Comparison of ENCODE assay signal across 22 cellular contexts in the genomic region with DNA sequence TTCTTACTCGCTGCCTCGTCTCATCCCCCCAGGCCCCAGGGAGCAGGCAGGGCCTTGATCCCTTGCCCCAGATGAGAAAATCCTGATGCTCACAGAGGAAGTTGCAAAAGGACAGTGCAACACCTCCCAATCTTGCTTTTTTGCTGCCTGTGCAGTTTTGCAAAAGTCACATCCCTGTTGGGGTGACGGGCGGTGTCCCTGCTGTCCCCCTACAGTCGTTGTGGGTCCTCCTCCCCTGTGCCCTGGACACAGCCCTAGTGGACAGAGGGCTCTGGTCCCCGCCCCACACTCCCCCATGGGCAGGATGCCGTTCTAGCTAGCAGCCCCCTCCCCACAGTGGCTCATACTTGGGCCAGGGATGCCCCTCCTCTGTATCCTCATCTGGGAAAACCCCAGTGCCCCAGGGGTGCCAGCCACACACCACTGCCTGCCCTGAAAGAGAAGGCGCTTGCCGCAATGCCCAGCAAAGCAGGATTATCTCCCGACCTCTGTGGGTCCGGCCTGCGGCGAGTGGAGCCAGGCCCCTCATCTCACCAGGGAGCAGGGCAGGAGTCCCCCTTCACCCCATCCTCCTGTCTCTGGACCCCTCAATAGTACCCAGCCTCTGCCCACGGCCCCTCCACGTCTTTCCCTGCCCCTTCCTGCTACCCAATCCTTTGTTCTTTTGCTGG. TPM values are rescaled to one million over a fixed set of nuclear protein-coding genes. Genes with fewer than 3 reads are reported as not detected.
DNase-seq lines count a peak whose midpoint lies in the region; ATAC-seq and TF ChIP-seq lines count a peak whose summit lies in the region.
"Had no signal": no experiment of that assay in that cellular context is flagged by ENCODE, and none has a peak within 500 bp of the region (broad histone marks: within the 10 kb centered on the region; RNA-seq: fewer than 3 reads in every experiment).

No MANE protein-coding gene starts in this region.

- no peak for TF ChIP-seq CTCF in MCF 10A (IDR thresholded peaks at IDR 0.05; ENCODE audit: unreplicated experiment)
- TF ChIP-seq CTCF in breast epithelium (IDR thresholded peaks at IDR 0.05), result no peak
- TF ChIP-seq CTCF in spleen (IDR thresholded peaks at IDR 0.05 in 8 of 11, conservative IDR thresholded peaks at IDR 0.05 in 3 of 11), result no peak

- intact Hi-C loops in MCF 10A (cut with micrococcal nuclease) (no loop called here), breast epithelium (cut with DNase I; ENCODE audit: low total_unique reads) (no loop called here), spleen (cut with DNase I; ENCODE audit: low total_unique reads) (no loop called here)

- H3K9me3 ChIP-seq in breast epithelium (no peaks in the 10 kb centered on the region), spleen (no peaks in the 10 kb centered on the region)

- H3K9me3 Mint-ChIP-seq in MCF 10A (ENCODE audit: unreplicated experiment), result no peaks in the 10 kb centered on the region
- H3K9me3 Mint-ChIP-seq: activated T-helper 17 cell treated with anti-CD3 and anti-CD28 coated beads, Interleukin-2, amount 50 U/mL, for 72 hours; CD8-positive, alpha-beta T cell; memory B cell had no signal

- no peak overlapping the region for H3K4me3 Mint-ChIP-seq in MCF 10A (ENCODE audit: unreplicated experiment)
- H3K4me3 Mint-ChIP-seq: activated CD4-positive, alpha-beta T cell treated with anti-CD3 and anti-CD28 coated beads for 36 hours; activated T-helper 17 cell treated with anti-CD3 and anti-CD28 coated beads, Interleukin-2, amount 50 U/mL, for 72 hours; CD8-positive, alpha-beta T cell; memory B cell; nephron progenitor cell had no signal

- H3K27me3 ChIP-seq in breast epithelium, result no peaks in the 10 kb centered on the region
- H3K27me3 ChIP-seq in spleen (replicated peaks in 1 of 7), result no peaks in the 10 kb centered on the region
- H3K27me3 ChIP-seq: hepatocyte had no signal

- H3K4me3 ChIP-seq in breast epithelium (no peak overlapping the region), spleen (peak overlapping the region in 1 of 8 donors; percentile 46)
- H3K4me3 ChIP-seq: hepatocyte had no signal

- peak overlapping the region; percentile 12 for H3K27ac Mint-ChIP-seq in MCF 10A (ENCODE audit: low read depth, unreplicated experiment)
- H3K27ac Mint-ChIP-seq: activated CD4-positive, alpha-beta T cell treated with anti-CD3 and anti-CD28 coated beads for 36 hours; activated T-helper 17 cell treated with anti-CD3 and anti-CD28 coated beads, Interleukin-2, amount 50 U/mL, for 72 hours; CD8-positive, alpha-beta T cell; memory B cell had no signal

- no peaks in the 10 kb centered on the region for H3K4me1 ChIP-seq in breast epithelium
- peaks cover 3 to 67% (median 32%) of the 10 kb centered on the region in 6 donors for H3K4me1 ChIP-seq in spleen

- WGBS in spleen, 5 donors, result 55 to 80% (median 68%) methylated on average over 15 of the region's 15 CpGs

- no peak overlapping the region for H3K27ac ChIP-seq in breast epithelium
- peak overlapping the region in 6 of 8 donors; percentile 67 to 90 (median 79) for H3K27ac ChIP-seq in spleen
- H3K27ac ChIP-seq: hepatocyte had no signal

- peaks cover 10% of the 10 kb centered on the region for H3K4me1 Mint-ChIP-seq in MCF 10A (ENCODE audit: insufficient read depth, unreplicated experiment)
- H3K4me1 Mint-ChIP-seq: activated CD4-positive, alpha-beta T cell treated with anti-CD3 and anti-CD28 coated beads for 36 hours; activated T-helper 17 cell treated with anti-CD3 and anti-CD28 coated beads, Interleukin-2, amount 50 U/mL, for 72 hours had no signal

- no peaks in the 10 kb centered on the region for H3K27me3 Mint-ChIP-seq in MCF 10A (ENCODE audit: insufficient read depth, unreplicated experiment)
- H3K27me3 Mint-ChIP-seq: activated CD4-positive, alpha-beta T cell treated with anti-CD3 and anti-CD28 coated beads for 36 hours had no signal

- peak; percentile 18 for ATAC-seq in left lobe of liver
- ATAC-seq: activated CD4-positive, alpha-beta T cell treated with anti-CD3 and anti-CD28 coated beads for 36 hours; CD8-positive, alpha-beta T cell had no signal

- no TSS peak for BruUV-seq in MCF 10A (replicated peaks; lab: Mats Ljungman, UMichigan)

- TF ChIP-seq POLR2A in breast epithelium (IDR thresholded peaks at IDR 0.05) (no peak), spleen (IDR thresholded peaks at IDR 0.05) (no peak)

- H3K36me3 Mint-ChIP-seq in MCF 10A (ENCODE audit: insufficient read depth, unreplicated experiment), result peaks cover 5% of the 10 kb centered on the region
- H3K36me3 Mint-ChIP-seq: CD8-positive, alpha-beta T cell; memory B cell had no signal

- POLR2A ChIA-PET in MCF 10A (lab: Yijun Ruan, JAX), result interaction anchor here (0.6 kb wide), 1 partner anchor 32 kb away, joined by 3 read pairs; no protein-coding TSS in a partner anchor

- H3K36me3 ChIP-seq in breast epithelium (no peaks in the 10 kb centered on the region), spleen (no peaks in the 10 kb centered on the region)

- DNase-seq in MCF 10A (ENCODE audit: unreplicated experiment) (no peak), breast epithelium (ENCODE audit: low spot score in 2 of 2) (no peak), MV-4-11 (lab: John Stamatoyannopoulos, UW) (peak; percentile 65), left lobe of liver (ENCODE audit: low spot score) (no peak), spleen (no peak), 8988T (no peak), pons (ENCODE audit: low spot score) (no peak), SW480 (ENCODE audit: low spot score) (no peak)
- DNase-seq: ACHN; activated CD4-positive, alpha-beta T cell treated with anti-CD3 and anti-CD28 coated beads for 36 hours; CD8-positive, alpha-beta T cell; DMS79 treated with DMSO at 0.1 percent for 48 hours; NCI-H1092 treated with DMSO at 0.1 percent for 48 hours; NCI-H2081; nephron progenitor cell; stimulated activated CD4-positive, alpha-beta T cell treated with anti-CD3 and anti-CD28 coated beads, Interleukin-4, amount 100 ng/mL, for 4 hours had no signal

- CTCF ChIA-PET in MCF 10A (lab: Yijun Ruan, JAX), result interaction anchor here (0.8 to 1.0 kb wide), 2 partner anchors 51 to 88 kb away, joined by 3 to 4 read pairs; no protein-coding TSS in a partner anchor

RNA-seq across cellular contexts. Expression of a gene that starts 18.4 kb away (rescaled TPM):
- total RNA-seq in MCF 10A (2022) (366 and 367 TPM in 2 replicates), breast epithelium (100 to 1,000 TPM; 244 to 694 (median 667) TPM), left lobe of liver (564 TPM), spleen (1,000 to 10,000 TPM in 2 of 7 donors, 100 to 1,000 TPM in 5; 653 to 1,234 (median 749) TPM)
- polyA plus RNA-seq in spleen, result 1,000 to 10,000 TPM in 1 of 3 donors, 100 to 1,000 TPM in 2; 289 to 1,120 (median 418) TPM

RNA-seq across cellular contexts. Expression of a gene that starts 31.8 kb away (rescaled TPM):
- 1.9 and 2.0 TPM in 2 replicates for total RNA-seq in MCF 10A (2022)
- total RNA-seq in breast epithelium, result 10 to 100 TPM in 1 of 3 donors, 1 to 10 TPM in 1, under 1 TPM in 1; 0.33 to 14.0 (median 1.4) TPM
- 15.7 TPM for total RNA-seq in left lobe of liver
- total RNA-seq in spleen, result 10 to 100 TPM in 2 of 7 donors, 1 to 10 TPM in 5; 6.7 to 41.6 (median 8.2) TPM
- polyA plus RNA-seq in spleen, result 1 to 10 TPM in 2 of 3 donors, under 1 TPM in 1; 0.80 to 6.9 (median 2.4) TPM

RNA-seq across cellular contexts. Expression of a gene that starts 52.6 kb away (rescaled TPM):
- total RNA-seq in MCF 10A (2022) (141 and 308 TPM in 2 replicates), breast epithelium (10 to 100 TPM in 2 of 3 donors, not detected in 1; 10.7 to 12.1 TPM), left lobe of liver (0.30 TPM), spleen (not detected)
- under 1 TPM in 1 of 3 donors, not detected in 2; 0.83 TPM for polyA plus RNA-seq in spleen
- total RNA-seq: activated CD4-positive, alpha-beta T cell treated with anti-CD3 and anti-CD28 coated beads for 36 hours; activated T-helper 17 cell treated with anti-CD3 and anti-CD28 coated beads, Interleukin-2, amount 50 U/mL, for 72 hours; CD8-positive, alpha-beta T cell; fibroblast of villous mesenchyme; pulmonary artery endothelial cell had no signal

RNA-seq across cellular contexts. Expression of a gene that starts 56.6 kb away (rescaled TPM):
- total RNA-seq in MCF 10A (2022), result 43.3 and 77.7 TPM in 2 replicates
- total RNA-seq in breast epithelium, result 1 to 10 TPM in 2 of 3 donors, not detected in 1; 1.6 to 5.6 TPM
- not detected for total RNA-seq in left lobe of liver
- total RNA-seq in spleen, result 1 to 10 TPM; 2.3 to 8.6 (median 5.2) TPM
- polyA plus RNA-seq in spleen, result 10 to 100 TPM in 2 of 3 donors, 1 to 10 TPM in 1; 7.3 to 21.8 (median 13.0) TPM
- total RNA-seq: activated CD4-positive, alpha-beta T cell treated with anti-CD3 and anti-CD28 coated beads for 36 hours; activated T-helper 17 cell treated with anti-CD3 and anti-CD28 coated beads, Interleukin-2, amount 50 U/mL, for 72 hours; dermis microvascular lymphatic vessel endothelial cell; fibroblast of villous mesenchyme; pulmonary artery endothelial cell had no signal

Comparison
In these comparisons a context has a peak if more than half of its experiments do, and no peak if none do; other contexts are left out.
1. RNA of a gene that starts 52.6 kb away (total RNA-seq): 141 to 308 TPM in MCF 10A; 10.7 to 12.1 TPM in breast epithelium, 0.30 TPM in left lobe of liver (single experiment) and not detected in spleen; every median in the first group is over 10 times any median in the second.
2. H3K27ac ChIP-seq: peak in spleen (6 of 8); none in breast epithelium (0 of 2).